9 cellular contexts compared by ENCODE assay signal in genomic region chr4:89753601-89754066, GRCh38.
DNase-seq lines count a peak whose midpoint lies in the region; ATAC-seq, FAIRE-seq and TF ChIP-seq lines count a peak whose summit lies in the region.
"Had no signal": no experiment of that assay in that cellular context is flagged by ENCODE, and none has a peak within 500 bp of the region (broad histone marks: within the 10 kb centered on the region; RNA-seq: fewer than 3 reads in every experiment).

No MANE protein-coding gene starts in this region.

- H3K9me1 ChIP-seq in keratinocyte (ENCODE audit: control insufficient read depth, extremely low read depth, insufficient read depth, low read length) = no peaks in the 10 kb centered on the region

- H3K36me3 ChIP-seq in adrenal gland (replicated peaks in 1 of 2) = no peaks in the 10 kb centered on the region
- no peaks in the 10 kb centered on the region for H3K36me3 ChIP-seq in keratinocyte (ENCODE audit: control insufficient read depth in 2 of 2, extremely low read depth in 1 of 2, insufficient read depth in 2 of 2, low read length in 2 of 2)
- H3K36me3 ChIP-seq in tibial nerve = no peaks in the 10 kb centered on the region

- intact Hi-C loops in adrenal gland (cut with DNase I) = no loop called here

- ATAC-seq in HG02885 (IDR thresholded peaks at IDR 0.05; ENCODE audit: poor library complexity, unreplicated experiment) (no peak), HG03521 (IDR thresholded peaks at IDR 0.05; ENCODE audit: unreplicated experiment) (no peak)

- TF ChIP-seq EP300 in tibial nerve (IDR thresholded peaks at IDR 0.05) = peak in 1 of 2 donors; percentile 26

- peak overlapping the region; percentile 46 to 98 (median 73) for H3K27ac ChIP-seq in adrenal gland
- peak overlapping the region; percentile 95 for H3K27ac ChIP-seq in keratinocyte (ENCODE audit: control insufficient read depth, insufficient read depth, low read length)
- peak overlapping the region in 3 of 4 donors; percentile 52 to 72 (median 70) for H3K27ac ChIP-seq in tibial nerve

- 13 to 18% (median 15%) methylated on average over 5 of the region's 5 CpGs for WGBS in adrenal gland, 4 donors
- WGBS in tibial nerve, 2 donors = 20 to 21% methylated on average over 5 of the region's 5 CpGs

- DNase-seq in NCI-H1417 (lab: John Stamatoyannopoulos, UW) = peak in 2 of 3 experiments; percentile 8 to 46
- no peak for DNase-seq in NCI-H1417 treated with DMSO at 0.1 percent for 48 hours (lab: John Stamatoyannopoulos, UW)
- no peak for DNase-seq in adrenal gland
- DNase-seq in keratinocyte (ENCODE audit: low read depth, low spot score) = peak; percentile 90
- DNase-seq in tibial nerve (ENCODE audit: low spot score in 2 of 2) = no peak
- no peak for DNase-seq in stimulated activated CD4-positive, alpha-beta T cell treated with anti-CD3 and anti-CD28 coated beads, Interleukin-4, amount 100 ng/mL, for 4 hours
- DNase-seq: AML-193 had no signal

- TF ChIP-seq CTCF in adrenal gland (IDR thresholded peaks at IDR 0.05) = no peak
- TF ChIP-seq CTCF in keratinocyte (optimal IDR thresholded peaks at IDR 0.05 in 1 of 3, IDR thresholded peaks at IDR 0.05 in 1 of 3, conservative IDR thresholded peaks at IDR 0.05 in 1 of 3; ENCODE audit: extremely low read depth in 1 of 3, insufficient read depth in 2 of 3, low read length in 3 of 3) = no peak
- no peak for TF ChIP-seq CTCF in tibial nerve (IDR thresholded peaks at IDR 0.05)

- no peaks in the 10 kb centered on the region for H3K9me3 ChIP-seq in adrenal gland (replicated peaks in 1 of 3)
- H3K9me3 ChIP-seq in keratinocyte (ENCODE audit: control insufficient read depth, low read depth, low read length) = no peaks in the 10 kb centered on the region
- no peaks in the 10 kb centered on the region for H3K9me3 ChIP-seq in tibial nerve

- H3K9ac ChIP-seq in keratinocyte (ENCODE audit: control insufficient read depth, extremely low read depth, insufficient read depth, low read length) = peak overlapping the region; percentile 76

- H3K4me3 ChIP-seq in adrenal gland (peak overlapping the region in 1 of 4 donors; percentile 21), keratinocyte (ENCODE audit: control insufficient read depth in 2 of 3, extremely low read depth in 1 of 3, insufficient read depth in 2 of 3, low read depth in 1 of 3, low read length in 3 of 3) (peak overlapping the region in 2 of 3 experiments; percentile 5 to 56), tibial nerve (no peak overlapping the region)

- H3K4me1 ChIP-seq in adrenal gland (replicated peaks in 1 of 2) (peaks cover 9 to 23% of the 10 kb centered on the region in 2 donors), keratinocyte (ENCODE audit: control insufficient read depth, extremely low read depth, insufficient read depth, low read length) (peaks cover 20% of the 10 kb centered on the region), tibial nerve (peaks cover 0 to 14% (median 5%) of the 10 kb centered on the region in 4 donors)

- peak overlapping the region; percentile 7 for H2AFZ ChIP-seq in keratinocyte (ENCODE audit: control insufficient read depth, low read length)

- H3K79me2 ChIP-seq in keratinocyte (ENCODE audit: control insufficient read depth, insufficient read depth, low read length) = no peaks in the 10 kb centered on the region

- peak overlapping the region; percentile 87 for H3K4me2 ChIP-seq in keratinocyte (ENCODE audit: control insufficient read depth, extremely low read depth, insufficient read depth, low read depth, low read length)

- H3K27me3 ChIP-seq in adrenal gland = no peaks in the 10 kb centered on the region
- no peaks in the 10 kb centered on the region for H3K27me3 ChIP-seq in keratinocyte (ENCODE audit: control insufficient read depth, extremely low read depth, insufficient read depth, low read length)
- H3K27me3 ChIP-seq in tibial nerve = no peaks in the 10 kb centered on the region

- TF ChIP-seq POLR2A in adrenal gland (IDR thresholded peaks at IDR 0.05) (no peak), tibial nerve (IDR thresholded peaks at IDR 0.05) (no peak)

- dilution Hi-C loops in keratinocyte (cut with MboI; ENCODE audit: extremely low pct_ligation_motif_present, low sequenced_read_pairs) = no loop called here

- peak; percentile 98 for FAIRE-seq in keratinocyte (lab: Jason Lieb, UNC)

- no peaks in the 10 kb centered on the region for H4K20me1 ChIP-seq in keratinocyte (ENCODE audit: control insufficient read depth, extremely low read depth, insufficient read depth, low read length)

Comparison
In these comparisons a context has a peak if more than half of its experiments do, and no peak if none do; other contexts are left out.
1. DNase-seq: peak in NCI-H1417 (2 of 3) and keratinocyte (single experiment); none in NCI-H1417 treated with DMSO at 0.1 percent for 48 hours (single experiment), adrenal gland (0 of 7), tibial nerve (0 of 2) and stimulated activated CD4-positive, alpha-beta T cell treated with anti-CD3 and anti-CD28 coated beads, Interleukin-4, amount 100 ng/mL, for 4 hours (0 of 2).
2. H3K4me3 ChIP-seq: peak in keratinocyte (2 of 3); none in tibial nerve (0 of 4).
3. Peak in every context shown above with its lines, with median percentiles within 50 percentile points of each other: H3K27ac ChIP-seq.